ENCODE assay signal across 16 cellular contexts in the genomic region with DNA sequence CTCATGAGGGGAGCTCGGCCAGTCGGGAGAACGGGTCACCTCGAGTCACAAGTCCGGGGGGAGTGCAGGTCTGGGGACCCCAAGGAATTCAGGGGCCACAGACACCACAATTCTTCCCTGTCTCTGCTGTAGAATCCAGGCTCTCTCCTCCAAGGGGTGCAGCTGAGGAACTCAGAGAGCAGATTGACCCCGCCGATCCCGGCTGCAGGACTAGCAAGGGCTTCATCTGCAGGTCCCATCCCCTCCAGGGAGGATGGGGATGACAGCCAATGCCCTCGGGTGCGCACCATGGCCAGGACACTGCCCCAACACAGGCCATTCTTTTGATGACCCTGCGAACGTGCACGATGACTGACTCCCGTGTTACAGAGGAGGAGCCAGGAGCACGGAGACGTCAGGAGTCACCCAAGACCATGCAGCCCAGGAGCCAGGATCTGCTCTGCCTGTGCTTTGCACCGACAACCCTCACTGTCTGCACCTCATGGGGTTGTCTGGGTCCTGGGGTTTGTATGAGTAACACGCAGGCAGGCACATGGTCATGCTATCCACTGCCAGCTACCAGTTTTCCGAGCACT. TPM values are rescaled to one million over a fixed set of nuclear protein-coding genes. Genes with fewer than 3 reads are reported as not detected.
DNase-seq lines count a peak whose midpoint lies in the region; ATAC-seq, FAIRE-seq and TF ChIP-seq lines count a peak whose summit lies in the region.
"Had no signal": no experiment of that assay in that cellular context is flagged by ENCODE, and none has a peak within 500 bp of the region (broad histone marks: within the 10 kb centered on the region; RNA-seq: fewer than 3 reads in every experiment).

No MANE protein-coding gene starts in this region.

- H3K4me3 ChIP-seq in HepG2 (replicated peaks in 1 of 3; ENCODE audit: insufficient read depth in 1 of 3, low read depth in 2 of 3, low read length in 3 of 3) (no peak overlapping the region), right lobe of liver (no peak overlapping the region), endodermal cell (ENCODE audit: low read length) (no peak overlapping the region), neuronal stem cell (ENCODE audit: low read length in 2 of 2) (no peak overlapping the region)
- H3K4me3 ChIP-seq: BLaER1 treated with 17β-estradiol and CSF1 and Interleukin-3, amounts not matched to agents 10 nM and 100 nM; GM12878 had no signal

- intact Hi-C loops in HepG2 (cut with micrococcal nuclease; ENCODE audit: unreplicated experiment): no loop called here
- intact Hi-C loops in right lobe of liver (cut with DNase I): no loop called here

- TF ChIP-seq CTCF in HepG2 (CRISPR knock-in tag; IDR thresholded peaks at IDR 0.05): no peak
- no peak for TF ChIP-seq CTCF in right lobe of liver (IDR thresholded peaks at IDR 0.05)
- no peak for TF ChIP-seq CTCF in endodermal cell (conservative IDR thresholded peaks at IDR 0.05)

- H3K4me1 Mint-ChIP-seq in endodermal cell: peaks cover 2% of the 10 kb centered on the region
- peaks cover 6% of the 10 kb centered on the region for H3K4me1 Mint-ChIP-seq in activated CD4-positive, alpha-beta memory T cell treated with anti-CD3 and anti-CD28 coated beads, Interleukin-2, amount 10 ng/mL, durations not matched to agents 7 days and 5 days

- no peak overlapping the region for H2BK120ac ChIP-seq in neuronal stem cell (ENCODE audit: low read depth, low read length)

- DNase-seq in HepG2 (ENCODE audit: low spot score): no peak
- DNase-seq in right lobe of liver: no peak
- peak; percentile 36 for DNase-seq in endodermal cell
- DNase-seq in neuronal stem cell (ENCODE audit: low spot score): no peak
- DNase-seq in activated CD4-positive, alpha-beta memory T cell treated with anti-CD3 and anti-CD28 coated beads, Interleukin-2, amount 10 ng/mL, durations not matched to agents 7 days and 5 days: no peak
- DNase-seq in NCI-H2029 treated with DMSO at 0.1 percent for 48 hours (lab: John Stamatoyannopoulos, UW): no peak
- DNase-seq: ACHN; CD4-positive, CD25-positive, alpha-beta regulatory T cell; DMS53; GOT3; HCEC 1CT; HFFc6 had no signal

- no peak overlapping the region for H3K27ac Mint-ChIP-seq in endodermal cell
- H3K27ac Mint-ChIP-seq in activated CD4-positive, alpha-beta memory T cell treated with anti-CD3 and anti-CD28 coated beads, Interleukin-2, amount 10 ng/mL, durations not matched to agents 7 days and 5 days: no peak overlapping the region
- H3K27ac Mint-ChIP-seq: CD4-positive, CD25-positive, alpha-beta regulatory T cell; HFFc6 had no signal

- POLR2A ChIA-PET in HepG2 (lab: Yijun Ruan, JAX): no interaction called here
- POLR2A ChIA-PET in activated CD4-positive, alpha-beta memory T cell treated with anti-CD3 and anti-CD28 coated beads, Interleukin-2, amount 10 ng/mL, durations not matched to agents 7 days and 5 days (lab: Charles Lee): no interaction called here

- ATAC-seq in HepG2: no peak; the same call in 2 of the 3 replicates
- no peak for ATAC-seq in right lobe of liver
- ATAC-seq in GM19455 (IDR thresholded peaks at IDR 0.05; ENCODE audit: unreplicated experiment): no peak
- ATAC-seq: GM12878 had no signal

- no peak overlapping the region for H3K4me2 ChIP-seq in HepG2 (ENCODE audit: low read depth, low read length)
- no peak overlapping the region for H3K4me2 ChIP-seq in neuronal stem cell (ENCODE audit: insufficient read depth, low read length, poor library complexity, severe bottlenecking)

- peaks cover 4 to 57% of the 10 kb centered on the region in 2 experiments for H3K27me3 ChIP-seq in HepG2 (ENCODE audit: control insufficient read depth in 1 of 2, insufficient read depth in 2 of 2, low read length in 2 of 2)
- H3K27me3 ChIP-seq in right lobe of liver: no peaks in the 10 kb centered on the region
- peaks cover 27% of the 10 kb centered on the region for H3K27me3 ChIP-seq in endodermal cell (ENCODE audit: control insufficient read depth, insufficient read depth, low read length, poor library complexity, severe bottlenecking)
- peaks cover 0 to 52% (median 0%) of the 10 kb centered on the region in 3 experiments for H3K27me3 ChIP-seq in neuronal stem cell (ENCODE audit: control insufficient read depth in 3 of 3, insufficient read depth in 3 of 3, low read depth in 1 of 3, low read length in 3 of 3)

- H4K20me1 ChIP-seq in HepG2 (ENCODE audit: insufficient read depth, low read length): no peaks in the 10 kb centered on the region
- H4K20me1 ChIP-seq: BLaER1 treated with 17β-estradiol and CSF1 and Interleukin-3, amounts not matched to agents 10 nM and 100 nM had no signal

- no peaks in the 10 kb centered on the region for H3K36me3 ChIP-seq in HepG2 (replicated peaks in 1 of 2; ENCODE audit: control insufficient read depth in 1 of 2, insufficient read depth in 2 of 2, low read length in 2 of 2)
- H3K36me3 ChIP-seq in right lobe of liver: no peaks in the 10 kb centered on the region
- no peaks in the 10 kb centered on the region for H3K36me3 ChIP-seq in endodermal cell (ENCODE audit: control insufficient read depth, insufficient read depth, low read length)
- H3K36me3 ChIP-seq in neuronal stem cell (replicated peaks in 1 of 2; ENCODE audit: control insufficient read depth in 2 of 2, insufficient read depth in 2 of 2, low read length in 2 of 2): no peaks in the 10 kb centered on the region
- H3K36me3 ChIP-seq: BLaER1 treated with 17β-estradiol and CSF1 and Interleukin-3, amounts not matched to agents 10 nM and 100 nM had no signal

- TF ChIP-seq RAD21 in HepG2 (CRISPR knock-in tag; IDR thresholded peaks at IDR 0.05): no peak

- H3K27ac ChIP-seq in HepG2 (ENCODE audit: extremely low read length, insufficient read depth, low read length) (no peak overlapping the region), right lobe of liver (no peak overlapping the region), endodermal cell (ENCODE audit: low read depth, low read length) (no peak overlapping the region), neuronal stem cell (replicated peaks; ENCODE audit: low read length) (no peak overlapping the region)
- H3K27ac ChIP-seq: BLaER1 treated with 17β-estradiol and CSF1 and Interleukin-3, amounts not matched to agents 10 nM and 100 nM had no signal

- H3K14ac ChIP-seq in neuronal stem cell (ENCODE audit: low read length): no peak overlapping the region

- H2BK12ac ChIP-seq in neuronal stem cell (ENCODE audit: low read length): no peak overlapping the region

- in situ Hi-C loops in HepG2 (cut with HindIII; ENCODE audit: extremely low pct_ligation_motif_present, low pct_unique_long_range_greater_than_20kb): loop anchor here (5.0 kb wide), 1 partner anchor 236 kb away; no protein-coding TSS in a partner anchor

- H3K79me1 ChIP-seq in neuronal stem cell (ENCODE audit: low read depth, low read length): peaks cover 2% of the 10 kb centered on the region

- H2BK5ac ChIP-seq in neuronal stem cell (ENCODE audit: low read length): no peak overlapping the region

- H3K9ac ChIP-seq in HepG2 (ENCODE audit: insufficient read depth, low read depth, low read length): no peak overlapping the region
- H3K9ac ChIP-seq in endodermal cell (ENCODE audit: extremely low read depth, low read length, poor library complexity, severe bottlenecking): no peak overlapping the region
- H3K9ac ChIP-seq in neuronal stem cell (ENCODE audit: low read depth, low read length, poor library complexity): no peak overlapping the region
- H3K9ac ChIP-seq: BLaER1 treated with 17β-estradiol and CSF1 and Interleukin-3, amounts not matched to agents 10 nM and 100 nM had no signal

- no peaks in the 10 kb centered on the region for H3K79me2 ChIP-seq in HepG2 (ENCODE audit: insufficient read depth, low read length)

- H3K27me3 Mint-ChIP-seq in endodermal cell (ENCODE audit: insufficient read depth): peaks cover 38% of the 10 kb centered on the region
- peaks cover 21% of the 10 kb centered on the region for H3K27me3 Mint-ChIP-seq in activated CD4-positive, alpha-beta memory T cell treated with anti-CD3 and anti-CD28 coated beads, Interleukin-2, amount 10 ng/mL, durations not matched to agents 7 days and 5 days

- H3K9me3 Mint-ChIP-seq in endodermal cell: no peaks in the 10 kb centered on the region
- no peaks in the 10 kb centered on the region for H3K9me3 Mint-ChIP-seq in activated CD4-positive, alpha-beta memory T cell treated with anti-CD3 and anti-CD28 coated beads, Interleukin-2, amount 10 ng/mL, durations not matched to agents 7 days and 5 days
- H3K9me3 Mint-ChIP-seq: CD4-positive, CD25-positive, alpha-beta regulatory T cell; HFFc6 had no signal

- TF ChIP-seq POLR2A in HepG2 (IDR thresholded peaks at IDR 0.05; ENCODE audit: insufficient read depth in 1 of 2, low read depth in 2 of 2, low read length in 2 of 2): no peak
- no peak for TF ChIP-seq POLR2A in right lobe of liver (IDR thresholded peaks at IDR 0.05)

- H3K23ac ChIP-seq in neuronal stem cell (ENCODE audit: low read depth, low read length, poor library complexity): no peak overlapping the region

- peak overlapping the region; percentile 36 for H3K18ac ChIP-seq in neuronal stem cell (ENCODE audit: low read length)

- BruUV-seq in HepG2 (replicated peaks; lab: Mats Ljungman, UMichigan): no TSS peak

- no peak overlapping the region for H3K4me3 Mint-ChIP-seq in endodermal cell
- H3K4me3 Mint-ChIP-seq in activated CD4-positive, alpha-beta memory T cell treated with anti-CD3 and anti-CD28 coated beads, Interleukin-2, amount 10 ng/mL, durations not matched to agents 7 days and 5 days: no peak overlapping the region
- H3K4me3 Mint-ChIP-seq: CD4-positive, CD25-positive, alpha-beta regulatory T cell; HFFc6 had no signal

- CTCF ChIA-PET in HepG2 (lab: Yijun Ruan, JAX; ENCODE audit: low intra/inter-chr PET ratio, low total read pairs): no interaction called here
- CTCF ChIA-PET in activated CD4-positive, alpha-beta memory T cell treated with anti-CD3 and anti-CD28 coated beads, Interleukin-2, amount 10 ng/mL, durations not matched to agents 7 days and 5 days (lab: Charles Lee): interaction anchor here (0.6 kb wide), 1 partner anchor 10 kb away, joined by 3 read pairs; no protein-coding TSS in a partner anchor

- H3K4ac ChIP-seq in neuronal stem cell (ENCODE audit: low read length): no peak overlapping the region

- H3K4me1 ChIP-seq in HepG2 (ENCODE audit: insufficient read depth, low read length) (peaks cover 21% of the 10 kb centered on the region), right lobe of liver (no peaks in the 10 kb centered on the region), endodermal cell (ENCODE audit: control insufficient read depth, insufficient read depth, low read length) (no peaks in the 10 kb centered on the region), neuronal stem cell (ENCODE audit: control insufficient read depth in 2 of 2, insufficient read depth in 1 of 2, low read depth in 1 of 2, low read length in 2 of 2) (peaks cover 0 to 2% of the 10 kb centered on the region in 2 donors)

- TF ChIP-seq EP300 in HepG2 (IDR thresholded peaks at IDR 0.05; ENCODE audit: low read depth in 2 of 2, low read length in 2 of 2): no peak
- TF ChIP-seq EP300 in HepG2 (CRISPR knock-in tag; IDR thresholded peaks at IDR 0.05; ENCODE audit: borderline replicate concordance): no peak

- H2AFZ ChIP-seq in HepG2 (ENCODE audit: low read length) (no peak overlapping the region), neuronal stem cell (ENCODE audit: low read length) (no peak overlapping the region)

- no peaks in the 10 kb centered on the region for H3K9me3 ChIP-seq in HepG2 (ENCODE audit: low read length)
- no peaks in the 10 kb centered on the region for H3K9me3 ChIP-seq in right lobe of liver
- H3K9me3 ChIP-seq in endodermal cell (ENCODE audit: control insufficient read depth, low read length): no peaks in the 10 kb centered on the region
- no peaks in the 10 kb centered on the region for H3K9me3 ChIP-seq in neuronal stem cell (replicated peaks in 1 of 2; ENCODE audit: control insufficient read depth in 2 of 2, insufficient read depth in 1 of 2, low read depth in 1 of 2, low read length in 2 of 2)
- H3K9me3 ChIP-seq: BLaER1 treated with 17β-estradiol and CSF1 and Interleukin-3, amounts not matched to agents 10 nM and 100 nM had no signal

- no peak for FAIRE-seq in HepG2 (lab: Jason Lieb, UNC)
- FAIRE-seq: GM12878, GM18507 had no signal

- H4K91ac ChIP-seq in neuronal stem cell (ENCODE audit: low read depth, low read length, poor library complexity): no peak overlapping the region

- H4K8ac ChIP-seq in neuronal stem cell (ENCODE audit: low read depth, low read length): no peak overlapping the region

- no peaks in the 10 kb centered on the region for H3K36me3 Mint-ChIP-seq in endodermal cell (ENCODE audit: low read depth)
- no peaks in the 10 kb centered on the region for H3K36me3 Mint-ChIP-seq in activated CD4-positive, alpha-beta memory T cell treated with anti-CD3 and anti-CD28 coated beads, Interleukin-2, amount 10 ng/mL, durations not matched to agents 7 days and 5 days (ENCODE audit: low read depth)
- H3K36me3 Mint-ChIP-seq: CD4-positive, CD25-positive, alpha-beta regulatory T cell had no signal

- H2BK15ac ChIP-seq in neuronal stem cell (ENCODE audit: low read length): no peak overlapping the region

- WGBS in HepG2 (ENCODE audit: low lambda C conversion rate): 59% methylated on average over 3 of the region's 19 CpGs
- WGBS in right lobe of liver (ENCODE audit: insufficient coverage, low coverage, low lambda C conversion rate, missing lambda C conversion rate): 73% methylated on average over 8 of the region's 19 CpGs
- WGBS in endodermal cell (ENCODE audit: insufficient coverage in 1 of 2, insufficient read length in 1 of 2), 2 experiments: 92 to 95% methylated on average over 16 to 19 of the region's 19 CpGs
- no CpG with 5 or more reads among the region's 19 CpGs for WGBS in neuronal stem cell (ENCODE audit: extremely low coverage in 2 of 2, insufficient read length in 2 of 2, insufficient replicate concordance in 1 of 2), 2 donors

- H2AK5ac ChIP-seq in neuronal stem cell (ENCODE audit: low read depth, low read length): peak overlapping the region; percentile 56

RNA-seq across cellular contexts. Expression of a gene that starts 48.5 kb away (rescaled TPM):
- total RNA-seq in HepG2 (2016; rRNA removed; fragmentation: Illumina TruSeq; extraction: Trizol) (15.5 and 18.4 TPM in 2 replicates), right lobe of liver (10 to 100 TPM; 13.0 to 20.0 (median 17.6) TPM), endodermal cell (10 to 100 TPM; 34.7 to 55.3 TPM)
- total RNA-seq in HepG2 (2016; cell fraction: cytosol; rRNA removed; fragmentation: Illumina TruSeq; extraction: Trizol; ENCODE audit: low read depth): 26.3 and 26.8 TPM in 2 replicates
- 16.3 and 16.7 TPM in 2 replicates for total RNA-seq in HepG2 (2016; cell fraction: insoluble cytoplasmic fraction; rRNA removed; fragmentation: Illumina TruSeq; extraction: Trizol)
- total RNA-seq in HepG2 (2016; cell fraction: membrane; rRNA removed; fragmentation: Illumina TruSeq; extraction: Trizol): 20.4 and 21.8 TPM in 2 replicates
- total RNA-seq in HepG2 (2016; cell fraction: nucleus; rRNA removed; fragmentation: Illumina TruSeq; extraction: Trizol): 29.7 and 32.9 TPM in 2 replicates
- polyA plus RNA-seq in HepG2 (2011; rRNA removed): 12.6 and 13.3 TPM in 2 replicates
- 13.0 and 16.2 TPM in 2 replicates for polyA plus RNA-seq in HepG2 (2011; cell fraction: cytosol; rRNA removed)
- 37.9 and 38.9 TPM in 2 replicates for polyA plus RNA-seq in HepG2 (2011; cell fraction: nucleus; rRNA removed)
- polyA plus RNA-seq in HepG2 (2012): 12.7 and 13.6 TPM in 2 replicates
- 1.8 and 2.2 TPM in 2 replicates for polyA plus RNA-seq in HepG2 (2016; cell fraction: cytosol; fragmentation: Illumina TruSeq; extraction: Trizol; ENCODE audit: low read depth)
- polyA plus RNA-seq in HepG2 (2016; cell fraction: insoluble cytoplasmic fraction; fragmentation: Illumina TruSeq; extraction: Trizol; ENCODE audit: low read depth): 17.9 and 19.3 TPM in 2 replicates
- 5.5 TPM in 2 replicates for polyA plus RNA-seq in HepG2 (2016; cell fraction: membrane; fragmentation: Illumina TruSeq; extraction: Trizol; ENCODE audit: low read depth)
- 27.6 and 28.8 TPM in 2 replicates for polyA plus RNA-seq in HepG2 (2016; cell fraction: nucleus; fragmentation: Illumina TruSeq; extraction: Trizol; ENCODE audit: insufficient read depth, low read depth)
- 31.5 and 65.3 TPM in 2 replicates for polyA minus RNA-seq in HepG2 (2011; rRNA and poly(A)+ RNA removed; ENCODE audit: low replicate concordance)
- 9.6 and 11.7 TPM in 2 replicates for polyA minus RNA-seq in HepG2 (2011; cell fraction: cytosol; rRNA and poly(A)+ RNA removed)
- polyA minus RNA-seq in HepG2 (2011; cell fraction: nucleus; rRNA and poly(A)+ RNA removed): 67.3 and 70.4 TPM in 2 replicates
- polyA plus RNA-seq in endodermal cell (2013, experiment 1 of 2): 35.8 TPM
- polyA plus RNA-seq in endodermal cell (2013, experiment 2 of 2): 32.8 TPM
- polyA plus RNA-seq in neuronal stem cell (2013, experiment 1 of 2): 25.6 TPM
- 26.2 TPM for polyA plus RNA-seq in neuronal stem cell (2013, experiment 2 of 2)
- total RNA-seq in activated CD4-positive, alpha-beta memory T cell treated with anti-CD3 and anti-CD28 coated beads, Interleukin-2, amount 10 ng/mL, durations not matched to agents 7 days and 5 days: 10 to 100 TPM; 56.9 to 57.4 TPM

RNA-seq across cellular contexts. Expression of a gene that starts 53.4 kb away (rescaled TPM):
- total RNA-seq in HepG2 (2016; rRNA removed; fragmentation: Illumina TruSeq; extraction: Trizol) (18.4 and 18.9 TPM in 2 replicates), right lobe of liver (10 to 100 TPM; 24.3 to 57.4 (median 33.1) TPM), endodermal cell (100 to 1,000 TPM; 122 to 140 TPM)
- 5.5 and 6.6 TPM in 2 replicates for total RNA-seq in HepG2 (2016; cell fraction: cytosol; rRNA removed; fragmentation: Illumina TruSeq; extraction: Trizol; ENCODE audit: low read depth)
- 13.9 and 19.4 TPM in 2 replicates for total RNA-seq in HepG2 (2016; cell fraction: insoluble cytoplasmic fraction; rRNA removed; fragmentation: Illumina TruSeq; extraction: Trizol)
- total RNA-seq in HepG2 (2016; cell fraction: membrane; rRNA removed; fragmentation: Illumina TruSeq; extraction: Trizol): 12.7 and 14.7 TPM in 2 replicates
- total RNA-seq in HepG2 (2016; cell fraction: nucleus; rRNA removed; fragmentation: Illumina TruSeq; extraction: Trizol): 44.6 and 51.9 TPM in 2 replicates
- polyA plus RNA-seq in HepG2 (2011; rRNA removed): 20.1 and 24.0 TPM in 2 replicates
- 13.1 and 13.2 TPM in 2 replicates for polyA plus RNA-seq in HepG2 (2011; cell fraction: cytosol; rRNA removed)
- 168 and 195 TPM in 2 replicates for polyA plus RNA-seq in HepG2 (2011; cell fraction: nucleus; rRNA removed)
- polyA plus RNA-seq in HepG2 (2012): 36.8 and 55.4 TPM in 2 replicates
- 1.3 and 1.5 TPM in 2 replicates for polyA plus RNA-seq in HepG2 (2016; cell fraction: cytosol; fragmentation: Illumina TruSeq; extraction: Trizol; ENCODE audit: low read depth)
- 12.9 TPM in 2 replicates for polyA plus RNA-seq in HepG2 (2016; cell fraction: insoluble cytoplasmic fraction; fragmentation: Illumina TruSeq; extraction: Trizol; ENCODE audit: low read depth)
- 3.0 and 3.7 TPM in 2 replicates for polyA plus RNA-seq in HepG2 (2016; cell fraction: membrane; fragmentation: Illumina TruSeq; extraction: Trizol; ENCODE audit: low read depth)
- 72.0 and 87.4 TPM in 2 replicates for polyA plus RNA-seq in HepG2 (2016; cell fraction: nucleus; fragmentation: Illumina TruSeq; extraction: Trizol; ENCODE audit: insufficient read depth, low read depth)
- polyA minus RNA-seq in HepG2 (2011; rRNA and poly(A)+ RNA removed; ENCODE audit: low replicate concordance): 14.4 and 71.9 TPM in 2 replicates
- 42.1 and 46.7 TPM in 2 replicates for polyA minus RNA-seq in HepG2 (2011; cell fraction: cytosol; rRNA and poly(A)+ RNA removed)
- 107 and 137 TPM in 2 replicates for polyA minus RNA-seq in HepG2 (2011; cell fraction: nucleus; rRNA and poly(A)+ RNA removed)
- polyA plus RNA-seq in endodermal cell (2013, experiment 1 of 2): 32.6 TPM
- 30.0 TPM for polyA plus RNA-seq in endodermal cell (2013, experiment 2 of 2)
- 22.9 TPM for polyA plus RNA-seq in neuronal stem cell (2013, experiment 1 of 2)
- 23.4 TPM for polyA plus RNA-seq in neuronal stem cell (2013, experiment 2 of 2)
- 10 to 100 TPM; 52.5 to 53.3 TPM for total RNA-seq in activated CD4-positive, alpha-beta memory T cell treated with anti-CD3 and anti-CD28 coated beads, Interleukin-2, amount 10 ng/mL, durations not matched to agents 7 days and 5 days
